In genomic region chr7:106179256-106179655, GRCh38 we compare ENCODE assay signal across 23 cellular contexts.
"Had no signal": no experiment of that assay in that cellular context is flagged by ENCODE, and none has a peak within 500 bp of the region (broad histone marks: within the 10 kb centered on the region; RNA-seq: fewer than 3 reads in every experiment).

No MANE protein-coding gene starts in this region.

- ATAC-seq: activated CD8-positive, alpha-beta T cell treated with anti-CD3 and anti-CD28 coated beads, Interleukin-2, amount 10 ng/mL, durations not matched to agents 7 days and 5 days; activated naive CD4-positive, alpha-beta T cell treated with anti-CD3 and anti-CD28 coated beads, Interleukin-2, amount 50 U/mL, for 72 hours; foreskin keratinocyte; stimulated activated naive B cell treated with anti-CD40 and anti-IgM and Interleukin-4, amounts not matched to agents 10 μg/mL and 1 μg/mL and 100 μg/mL, for 72 hours had no signal

- H3K4me3 ChIP-seq: adrenal gland, ascending aorta, hepatocyte, left lung, ovary, smooth muscle cell, transverse colon had no signal

- FAIRE-seq: TTC549, urothelium cell line had no signal

- H3K27ac ChIP-seq: ascending aorta, brain microvascular endothelial cell, foreskin keratinocyte, hepatocyte, left lung, neutrophil, ovary, transverse colon had no signal

- H3K4me1 ChIP-seq: adrenal gland, ascending aorta, foreskin keratinocyte had no signal

- H3K27me3 ChIP-seq: adrenal gland, ascending aorta, brain microvascular endothelial cell, ovary, transverse colon had no signal

- H3K9me3 ChIP-seq: adrenal gland, ascending aorta, left lung, neutrophil, ovary, transverse colon had no signal

- H3K36me3 ChIP-seq: adrenal gland, ascending aorta, brain microvascular endothelial cell, left lung, neutrophil, ovary, transverse colon had no signal

- DNase-seq: activated CD4-positive, alpha-beta T cell treated with anti-CD3 and anti-CD28 coated beads for 1 hour; activated CD4-positive, alpha-beta T cell treated with anti-CD3 and anti-CD28 coated beads, Interleukin-2, amount 50 U/mL, for 1 hour; activated CD8-positive, alpha-beta T cell treated with anti-CD3 and anti-CD28 coated beads, Interleukin-2, amount 10 ng/mL, durations not matched to agents 7 days and 5 days; adrenal gland; central memory CD4-positive, alpha-beta T cell; effector CD8-positive, alpha-beta T cell; erythroblast; immature natural killer cell; ovary; stimulated activated CD4-positive, alpha-beta T cell treated with anti-CD3 and anti-CD28 coated beads, Interleukin-2, amount 100 ng/mL, for 48 hours; stimulated activated CD8-positive, alpha-beta memory T cell treated with anti-CD3 and anti-CD28 coated beads, Interleukin-4, amount 100 ng/mL, for 48 hours; stimulated activated naive B cell treated with anti-CD40 and anti-IgM and Interleukin-4, amounts not matched to agents 10 μg/mL and 1 μg/mL and 100 μg/mL, for 72 hours had no signal
